ENCODE assay signal across 21 cellular contexts in genomic region chr5:34924462-34924765, GRCh38. TPM values are rescaled to one million over a fixed set of nuclear protein-coding genes. Genes with fewer than 3 reads are reported as not detected.
DNase-seq lines count a peak whose midpoint lies in the region; ATAC-seq, FAIRE-seq and TF ChIP-seq lines count a peak whose summit lies in the region.
"Had no signal": no experiment of that assay in that cellular context is flagged by ENCODE, and none has a peak within 500 bp of the region (broad histone marks: within the 10 kb centered on the region; RNA-seq: fewer than 3 reads in every experiment).

No MANE protein-coding gene starts in this region.

- intact Hi-C loops in ascending aorta (cut with DNase I), result no loop called here

- H3K27me3 Mint-ChIP-seq in activated T-cell treated with anti-CD3 and anti-CD28 coated beads, Interleukin-2, amount 50 U/mL, for 72 hours (ENCODE audit: low read depth), result no peaks in the 10 kb centered on the region
- H3K27me3 Mint-ChIP-seq in activated T-cell treated with anti-CD3 and anti-CD28 coated beads, Interleukin-2, amount 50 U/mL, for 4 hours (ENCODE audit: low read depth), result no peaks in the 10 kb centered on the region
- no peaks in the 10 kb centered on the region for H3K27me3 Mint-ChIP-seq in astrocyte (ENCODE audit: low read depth, unreplicated experiment)
- H3K27me3 Mint-ChIP-seq: activated naive CD8-positive, alpha-beta T cell treated with anti-CD3 and anti-CD28 coated beads, Interleukin-2, amount 10 ng/mL, durations not matched to agents 7 days and 5 days had no signal

- peaks cover 25% of the 10 kb centered on the region for H3F3A ChIP-seq in smooth muscle cell (ENCODE audit: low read depth)

- no peak for TF ChIP-seq CTCF in astrocyte (IDR thresholded peaks at IDR 0.05; ENCODE audit: insufficient read depth, low read depth, low read length)
- no peak for TF ChIP-seq CTCF in smooth muscle cell (IDR thresholded peaks at IDR 0.05; ENCODE audit: borderline replicate concordance, insufficient read depth, poor library complexity, severe bottlenecking)
- TF ChIP-seq CTCF in ascending aorta (IDR thresholded peaks at IDR 0.05), result no peak

- no peak for DNase-seq in activated T-cell treated with anti-CD3 and anti-CD28 coated beads, Interleukin-2, amount 50 U/mL, for 72 hours
- DNase-seq in activated T-cell treated with anti-CD3 and anti-CD28 coated beads, Interleukin-2, amount 50 U/mL, for 4 hours, result no peak
- no peak for DNase-seq in astrocyte (ENCODE audit: low read depth)
- DNase-seq in smooth muscle cell (lab: John Stamatoyannopoulos, UW; ENCODE audit: unreplicated experiment), result no peak
- DNase-seq in ascending aorta (ENCODE audit: low spot score in 2 of 2), result no peak
- DNase-seq in GM03348 (ENCODE audit: low spot score), result no peak
- DNase-seq: activated CD4-positive, alpha-beta T cell treated with anti-CD3 and anti-CD28 coated beads for 1 hour; activated naive CD8-positive, alpha-beta T cell treated with anti-CD3 and anti-CD28 coated beads, Interleukin-2, amount 10 ng/mL, durations not matched to agents 7 days and 5 days; DMS153; H9; kidney; NCI-H774; posterior cingulate gyrus; stimulated activated CD4-positive, alpha-beta T cell treated with anti-CD3 and anti-CD28 coated beads, Interleukin-4, amount 100 ng/mL, for 1 hour; substantia nigra had no signal

- H3K9ac ChIP-seq in HUES6 (ENCODE audit: low read length) (no peak overlapping the region), astrocyte (ENCODE audit: low read length) (no peak overlapping the region), smooth muscle cell (ENCODE audit: low read depth) (no peak overlapping the region)

- H2AFZ ChIP-seq in astrocyte (ENCODE audit: low read depth, low read length) (no peak overlapping the region), smooth muscle cell (ENCODE audit: low read depth) (no peak overlapping the region)

- H3K9me3 ChIP-seq in HUES6 (ENCODE audit: control insufficient read depth, insufficient read depth, low read depth, low read length) (no peaks in the 10 kb centered on the region), astrocyte (ENCODE audit: insufficient read depth, low read depth, low read length) (no peaks in the 10 kb centered on the region), smooth muscle cell (replicated peaks; ENCODE audit: low read depth) (no peaks in the 10 kb centered on the region), ascending aorta (no peaks in the 10 kb centered on the region)
- H3K9me3 ChIP-seq: MG63 had no signal

- H3K4me1 ChIP-seq in HUES6 (ENCODE audit: control insufficient read depth, insufficient read depth, low read length) (peaks cover 8% of the 10 kb centered on the region; the same call in 1 of the 2 replicates), astrocyte (ENCODE audit: insufficient read depth, low read length) (peaks cover 13% of the 10 kb centered on the region), smooth muscle cell (ENCODE audit: low read depth) (peaks cover 4% of the 10 kb centered on the region), ascending aorta (peaks cover 0 to 3% of the 10 kb centered on the region in 2 donors)

- peaks cover 7 to 38% of the 10 kb centered on the region in 2 donors for H3K36me3 Mint-ChIP-seq in activated T-cell treated with anti-CD3 and anti-CD28 coated beads, Interleukin-2, amount 50 U/mL, for 72 hours (ENCODE audit: insufficient read depth in 2 of 2)
- H3K36me3 Mint-ChIP-seq in activated T-cell treated with anti-CD3 and anti-CD28 coated beads, Interleukin-2, amount 50 U/mL, for 4 hours (ENCODE audit: insufficient read depth), result peaks cover 30% of the 10 kb centered on the region
- H3K36me3 Mint-ChIP-seq in astrocyte (ENCODE audit: low read depth, unreplicated experiment), result peaks cover 8% of the 10 kb centered on the region

- peak overlapping the region in 1 of 2 donors; percentile 47 for H3K4me3 Mint-ChIP-seq in activated T-cell treated with anti-CD3 and anti-CD28 coated beads, Interleukin-2, amount 50 U/mL, for 72 hours
- H3K4me3 Mint-ChIP-seq in activated T-cell treated with anti-CD3 and anti-CD28 coated beads, Interleukin-2, amount 50 U/mL, for 4 hours, result no peak overlapping the region
- H3K4me3 Mint-ChIP-seq in astrocyte (ENCODE audit: unreplicated experiment), result no peak overlapping the region
- H3K4me3 Mint-ChIP-seq: H9, nephron had no signal

- H3K27me3 ChIP-seq in HUES6 (ENCODE audit: control insufficient read depth, insufficient read depth, low read length) (no peaks in the 10 kb centered on the region), astrocyte (ENCODE audit: insufficient read depth, low read length) (no peaks in the 10 kb centered on the region), smooth muscle cell (ENCODE audit: low read depth) (no peaks in the 10 kb centered on the region), ascending aorta (no peaks in the 10 kb centered on the region)
- H3K27me3 ChIP-seq: MG63 had no signal

- ATAC-seq in activated T-cell treated with anti-CD3 and anti-CD28 coated beads, Interleukin-2, amount 50 U/mL, for 72 hours (replicated peaks in 1 of 2), result no peak
- ATAC-seq in activated T-cell treated with anti-CD3 and anti-CD28 coated beads, Interleukin-2, amount 50 U/mL, for 4 hours, result no peak
- no peak for ATAC-seq in HG03521 (IDR thresholded peaks at IDR 0.05; ENCODE audit: unreplicated experiment)
- ATAC-seq: HepG2 had no signal

- peaks cover 47% of the 10 kb centered on the region for H3K4me1 Mint-ChIP-seq in activated T-cell treated with anti-CD3 and anti-CD28 coated beads, Interleukin-2, amount 50 U/mL, for 72 hours (ENCODE audit: low read depth)
- H3K4me1 Mint-ChIP-seq in activated T-cell treated with anti-CD3 and anti-CD28 coated beads, Interleukin-2, amount 50 U/mL, for 4 hours (ENCODE audit: low read depth), result peaks cover 22% of the 10 kb centered on the region
- peaks cover 15% of the 10 kb centered on the region for H3K4me1 Mint-ChIP-seq in astrocyte (ENCODE audit: low read depth, unreplicated experiment)

- H3K4me2 ChIP-seq in astrocyte (ENCODE audit: low read length), result peak overlapping the region; percentile 57
- peak overlapping the region; percentile 63 for H3K4me2 ChIP-seq in smooth muscle cell

- H3K36me3 ChIP-seq in HUES6 (ENCODE audit: control insufficient read depth, insufficient read depth, low read length), result peaks cover 75% of the 10 kb centered on the region
- peaks cover 40% of the 10 kb centered on the region for H3K36me3 ChIP-seq in astrocyte (ENCODE audit: insufficient read depth, low read length)
- H3K36me3 ChIP-seq in smooth muscle cell (ENCODE audit: low read depth), result peaks cover 22% of the 10 kb centered on the region
- H3K36me3 ChIP-seq in ascending aorta, result peaks cover 40 to 55% of the 10 kb centered on the region in 2 donors

- H3K27ac Mint-ChIP-seq in activated T-cell treated with anti-CD3 and anti-CD28 coated beads, Interleukin-2, amount 50 U/mL, for 72 hours, result peak overlapping the region; percentile 70
- H3K27ac Mint-ChIP-seq in astrocyte (ENCODE audit: unreplicated experiment), result peak overlapping the region; percentile 70
- H3K27ac Mint-ChIP-seq: H9, nephron had no signal

- H3K79me2 ChIP-seq in astrocyte (ENCODE audit: insufficient read depth, low read length) (peaks cover 39% of the 10 kb centered on the region), smooth muscle cell (ENCODE audit: low read depth) (peaks cover 13% of the 10 kb centered on the region)

- peak overlapping the region; percentile 25; the same call in 1 of the 2 replicates for H3K27ac ChIP-seq in HUES6 (ENCODE audit: low read depth, low read length)
- H3K27ac ChIP-seq in astrocyte (ENCODE audit: low read depth, low read length), result peak overlapping the region; percentile 61
- H3K27ac ChIP-seq in smooth muscle cell (ENCODE audit: low read depth), result peak overlapping the region; percentile 84
- peak overlapping the region in 1 of 2 donors; percentile 31 for H3K27ac ChIP-seq in ascending aorta
- H3K27ac ChIP-seq: skin epidermis had no signal

- FAIRE-seq in astrocyte (lab: Jason Lieb, UNC), result no peak
- FAIRE-seq: HepG2, kidney had no signal

- H4K20me1 ChIP-seq in astrocyte (ENCODE audit: insufficient read depth, low read length), result no peaks in the 10 kb centered on the region
- no peaks in the 10 kb centered on the region for H4K20me1 ChIP-seq in smooth muscle cell (ENCODE audit: low read depth)

- H3K4me3 ChIP-seq in HUES6 (ENCODE audit: low read depth, low read length), result no peak overlapping the region
- H3K4me3 ChIP-seq in astrocyte (ENCODE audit: insufficient read depth, low read depth, low read length), result no peak overlapping the region
- no peak overlapping the region for H3K4me3 ChIP-seq in smooth muscle cell
- H3K4me3 ChIP-seq in ascending aorta, result no peak overlapping the region
- H3K4me3 ChIP-seq: MG63, skin epidermis had no signal

- H3K9me3 Mint-ChIP-seq in activated T-cell treated with anti-CD3 and anti-CD28 coated beads, Interleukin-2, amount 50 U/mL, for 72 hours, result no peaks in the 10 kb centered on the region
- H3K9me3 Mint-ChIP-seq in activated T-cell treated with anti-CD3 and anti-CD28 coated beads, Interleukin-2, amount 50 U/mL, for 4 hours, result no peaks in the 10 kb centered on the region
- no peaks in the 10 kb centered on the region for H3K9me3 Mint-ChIP-seq in astrocyte (ENCODE audit: unreplicated experiment)
- H3K9me3 Mint-ChIP-seq: activated naive CD8-positive, alpha-beta T cell treated with anti-CD3 and anti-CD28 coated beads, Interleukin-2, amount 10 ng/mL, durations not matched to agents 7 days and 5 days; H9; nephron had no signal

RNA-seq across cellular contexts. Expression of gene DNAJC21, which starts 4.9 kb away (rescaled TPM):
- total RNA-seq in activated T-cell treated with anti-CD3 and anti-CD28 coated beads, Interleukin-2, amount 50 U/mL, for 72 hours, result 10 to 100 TPM; 64.0 to 77.3 TPM
- total RNA-seq in activated T-cell treated with anti-CD3 and anti-CD28 coated beads, Interleukin-2, amount 50 U/mL, for 4 hours, result 10 to 100 TPM; 56.3 to 64.0 (median 61.7) TPM
- total RNA-seq in astrocyte (58.9 and 66.4 TPM in 2 replicates), smooth muscle cell (24.1 and 27.9 TPM in 2 replicates), ascending aorta (30.5 TPM)
- polyA plus RNA-seq in smooth muscle cell, result 21.8 and 29.1 TPM in 2 replicates

RNA-seq across cellular contexts. Expression of gene BRIX1, which starts 8.9 kb away (rescaled TPM):
- 10 to 100 TPM; 34.7 to 35.7 TPM for total RNA-seq in activated T-cell treated with anti-CD3 and anti-CD28 coated beads, Interleukin-2, amount 50 U/mL, for 72 hours
- total RNA-seq in activated T-cell treated with anti-CD3 and anti-CD28 coated beads, Interleukin-2, amount 50 U/mL, for 4 hours, result 100 to 1,000 TPM; 134 to 152 (median 138) TPM
- total RNA-seq in astrocyte (27.3 and 28.6 TPM in 2 replicates), smooth muscle cell (38.1 and 39.6 TPM in 2 replicates), ascending aorta (8.5 TPM)
- 25.8 and 34.8 TPM in 2 replicates for polyA plus RNA-seq in smooth muscle cell

RNA-seq across cellular contexts. Expression of gene RAD1, which starts 9.1 kb away (rescaled TPM):
- 10 to 100 TPM; 36.8 to 43.8 TPM for total RNA-seq in activated T-cell treated with anti-CD3 and anti-CD28 coated beads, Interleukin-2, amount 50 U/mL, for 72 hours
- total RNA-seq in activated T-cell treated with anti-CD3 and anti-CD28 coated beads, Interleukin-2, amount 50 U/mL, for 4 hours, result 10 to 100 TPM; 45.3 to 50.1 (median 49.6) TPM
- total RNA-seq in astrocyte (19.7 and 20.2 TPM in 2 replicates), smooth muscle cell (14.5 and 33.2 TPM in 2 replicates), ascending aorta (2.0 TPM)
- polyA plus RNA-seq in smooth muscle cell, result 24.1 and 26.4 TPM in 2 replicates
